In the genomic region with DNA sequence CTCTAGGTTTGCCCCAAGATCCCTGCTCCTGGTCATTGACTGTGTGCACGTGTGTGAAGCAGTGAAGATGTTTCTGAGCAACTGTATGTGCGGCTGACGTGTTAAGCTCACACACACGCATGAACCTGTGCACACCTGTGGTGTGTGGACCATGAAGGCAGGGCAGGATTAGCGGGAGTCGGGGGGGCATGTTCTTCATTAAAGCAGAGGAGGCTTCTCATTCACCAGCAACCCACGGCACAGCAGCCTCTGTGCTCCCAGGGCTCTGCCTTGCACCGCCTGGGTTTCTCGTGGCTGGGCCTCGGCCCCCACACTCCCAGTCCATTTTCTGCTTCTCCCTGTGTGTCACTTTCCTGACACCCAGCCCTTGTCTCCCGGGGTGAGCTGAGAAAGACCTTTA, we compare ENCODE assay signal across 18 cellular contexts. TPM values are rescaled to one million over a fixed set of nuclear protein-coding genes. Genes with fewer than 3 reads are reported as not detected.
A peak's percentile ranks its signal among the peaks of the same experiment; 100 is the strongest.
DNase-seq lines count a peak whose midpoint lies in the region; ATAC-seq and TF ChIP-seq lines count a peak whose summit lies in the region.
"Had no signal": no experiment of that assay in that cellular context is flagged by ENCODE, and none has a peak within 500 bp of the region (broad histone marks: within the 10 kb centered on the region; RNA-seq: fewer than 3 reads in every experiment).

No MANE protein-coding gene starts in this region.

- no TSS peak for BruUV-seq in Caco-2 (replicated peaks; lab: Mats Ljungman, UMichigan)

- H3K4me3 Mint-ChIP-seq in Caco-2 (ENCODE audit: unreplicated experiment) (peak overlapping the region; percentile 8), neural progenitor cell (no peak overlapping the region)
- H3K4me3 Mint-ChIP-seq: CD8-positive, alpha-beta memory T cell had no signal

- no peaks in the 10 kb centered on the region for H3K27me3 ChIP-seq in Caco-2 (replicated peaks; ENCODE audit: control insufficient read depth, insufficient read depth, low read length)
- H3K27me3 ChIP-seq in gastroesophageal sphincter = no peaks in the 10 kb centered on the region
- H3K27me3 ChIP-seq in neural progenitor cell = no peaks in the 10 kb centered on the region
- H3K27me3 ChIP-seq in stomach smooth muscle (ENCODE audit: control insufficient read depth in 1 of 2, insufficient read depth in 2 of 2, low read length in 2 of 2) = no peaks in the 10 kb centered on the region
- H3K27me3 ChIP-seq: BLaER1, MG63, Peyer's patch had no signal

- H3K9me3 Mint-ChIP-seq in Caco-2 (ENCODE audit: unreplicated experiment) = no peaks in the 10 kb centered on the region
- no peaks in the 10 kb centered on the region for H3K9me3 Mint-ChIP-seq in neural progenitor cell

- peaks cover 12% of the 10 kb centered on the region for H3K4me1 Mint-ChIP-seq in Caco-2 (ENCODE audit: low read depth, unreplicated experiment)
- H3K4me1 Mint-ChIP-seq in neural progenitor cell = peaks cover 9% of the 10 kb centered on the region

- CTCF ChIA-PET in Caco-2 (lab: Charles Lee) = interaction anchor here (0.6 to 3.3 kb wide), 5 partner anchors 8 to 735 kb away, joined by 3 to 25 read pairs (median 4); no protein-coding TSS in a partner anchor

- TF ChIP-seq EP300 in gastroesophageal sphincter (IDR thresholded peaks at IDR 0.05) = no peak

- POLR2A ChIA-PET in Caco-2 (lab: Charles Lee) = interaction anchor here (1.6 kb wide), 1 partner anchor 9 kb away, joined by 4 read pairs; no protein-coding TSS in a partner anchor

- H4K20me1 ChIP-seq in neural progenitor cell (ENCODE audit: low read depth) = no peaks in the 10 kb centered on the region
- H4K20me1 ChIP-seq: BLaER1 had no signal

- 25 to 45% methylated on average over 1 to 8 of the region's 11 CpGs for WGBS in gastroesophageal sphincter (ENCODE audit: low coverage in 1 of 2), 2 donors

- H3K9me3 ChIP-seq in Caco-2 = no peaks in the 10 kb centered on the region
- no peaks in the 10 kb centered on the region for H3K9me3 ChIP-seq in gastroesophageal sphincter
- no peaks in the 10 kb centered on the region for H3K9me3 ChIP-seq in neural progenitor cell (ENCODE audit: low read depth)
- no peaks in the 10 kb centered on the region for H3K9me3 ChIP-seq in stomach smooth muscle (ENCODE audit: control insufficient read depth in 2 of 2, low read length in 2 of 2)
- H3K9me3 ChIP-seq: BLaER1, MG63, Peyer's patch, SJSA1 had no signal

- H3K4me1 ChIP-seq in Caco-2 = peaks cover 23% of the 10 kb centered on the region
- H3K4me1 ChIP-seq in gastroesophageal sphincter = peaks cover 0 to 84% (median 4%) of the 10 kb centered on the region in 3 donors
- no peaks in the 10 kb centered on the region for H3K4me1 ChIP-seq in neural progenitor cell
- H3K4me1 ChIP-seq in stomach smooth muscle (ENCODE audit: control insufficient read depth, insufficient read depth, low read length) = peaks cover 56% of the 10 kb centered on the region
- H3K4me1 ChIP-seq: BLaER1, SJSA1 had no signal

- H3K9ac ChIP-seq in neural progenitor cell = no peak overlapping the region
- H3K9ac ChIP-seq in stomach smooth muscle (ENCODE audit: low read length in 2 of 2) = peak overlapping the region; percentile 69 to 80
- H3K9ac ChIP-seq: BLaER1 had no signal

- intact Hi-C loops in Caco-2 (cut with micrococcal nuclease; ENCODE audit: unreplicated experiment) = no loop called here

- no peaks in the 10 kb centered on the region for H3F3A ChIP-seq in neural progenitor cell (ENCODE audit: low read depth)

- no peak overlapping the region for H3K4me3 ChIP-seq in Caco-2 (ENCODE audit: low read depth, low read length)
- peak overlapping the region; percentile 50 to 51 for H3K4me3 ChIP-seq in gastroesophageal sphincter
- no peak overlapping the region for H3K4me3 ChIP-seq in neural progenitor cell
- H3K4me3 ChIP-seq in stomach smooth muscle (ENCODE audit: low read length in 2 of 2) = peak overlapping the region; percentile 72 to 95
- H3K4me3 ChIP-seq: BLaER1, MG63, Peyer's patch, SJSA1 had no signal

- H3K36me3 ChIP-seq in Caco-2 (ENCODE audit: control insufficient read depth, insufficient read depth, low read length) (no peaks in the 10 kb centered on the region), gastroesophageal sphincter (no peaks in the 10 kb centered on the region), neural progenitor cell (no peaks in the 10 kb centered on the region), stomach smooth muscle (ENCODE audit: control insufficient read depth in 2 of 2, insufficient read depth in 2 of 2, low read length in 2 of 2) (peaks cover 0 to 5% of the 10 kb centered on the region in 2 donors)
- H3K36me3 ChIP-seq: BLaER1, MG63, Peyer's patch, SJSA1 had no signal

- H3K79me2 ChIP-seq in neural progenitor cell (ENCODE audit: low read depth) = no peaks in the 10 kb centered on the region

- no peak overlapping the region for H3K4me2 ChIP-seq in neural progenitor cell
- H3K4me2 ChIP-seq: BLaER1 had no signal

- H3K27ac ChIP-seq in gastroesophageal sphincter (peak overlapping the region; percentile 58 to 96 (median 92)), neural progenitor cell (no peak overlapping the region), stomach smooth muscle (ENCODE audit: low read length) (peak overlapping the region; percentile 92)
- H3K27ac ChIP-seq: BLaER1, SJSA1 had no signal

- no peaks in the 10 kb centered on the region for H3K36me3 Mint-ChIP-seq in Caco-2 (ENCODE audit: insufficient read depth, unreplicated experiment)
- no peaks in the 10 kb centered on the region for H3K36me3 Mint-ChIP-seq in neural progenitor cell
- H3K36me3 Mint-ChIP-seq: CD8-positive, alpha-beta memory T cell had no signal

- no peak for ATAC-seq in gastroesophageal sphincter
- ATAC-seq in HG02870 (IDR thresholded peaks at IDR 0.05; ENCODE audit: unreplicated experiment) = no peak
- no peak for ATAC-seq in HG03139 (IDR thresholded peaks at IDR 0.05; ENCODE audit: unreplicated experiment)
- ATAC-seq in HG02678 (IDR thresholded peaks at IDR 0.05; ENCODE audit: unreplicated experiment) = no peak

- TF ChIP-seq CTCF in Caco-2 (IDR thresholded peaks at IDR 0.05; ENCODE audit: insufficient read depth in 1 of 2, low read depth in 1 of 2, low read length in 1 of 2, severe bottlenecking in 1 of 2, unreplicated experiment in 1 of 2) (no peak), gastroesophageal sphincter (IDR thresholded peaks at IDR 0.05) (no peak), neural progenitor cell (IDR thresholded peaks at IDR 0.05) (no peak)

- no peak for TF ChIP-seq POLR2A in gastroesophageal sphincter (IDR thresholded peaks at IDR 0.05)

- H3K27ac Mint-ChIP-seq in Caco-2 (ENCODE audit: unreplicated experiment) (peak overlapping the region; percentile 67), neural progenitor cell (peak overlapping the region; percentile 86)
- H3K27ac Mint-ChIP-seq: CD8-positive, alpha-beta memory T cell had no signal

- DNase-seq in Caco-2 = no peak
- no peak for DNase-seq in neural progenitor cell (ENCODE audit: low spot score)
- DNase-seq in NCI-H526 treated with DMSO at 0.1 percent for 48 hours (lab: John Stamatoyannopoulos, UW) = no peak
- DNase-seq: CD8-positive, alpha-beta memory T cell; Kasumi-1; MG63; NCI-H1048; NCI-H1436 treated with DMSO at 0.1 percent for 48 hours; NCI-H2029; NCI-H2171 had no signal

- no peaks in the 10 kb centered on the region for H3K27me3 Mint-ChIP-seq in Caco-2 (ENCODE audit: insufficient read depth, unreplicated experiment)
- peaks cover 16% of the 10 kb centered on the region for H3K27me3 Mint-ChIP-seq in neural progenitor cell (ENCODE audit: insufficient read depth, low read depth)

- no peak overlapping the region for H2AFZ ChIP-seq in neural progenitor cell (replicated peaks)

RNA-seq across cellular contexts. Expression of a gene that starts 0.8 kb away (rescaled TPM):
- total RNA-seq in Caco-2 (2022) = 0.57 and 0.60 TPM in 2 replicates
- 100 to 1,000 TPM in 2 of 4 donors, 10 to 100 TPM in 2; 37.1 to 176 (median 122) TPM for total RNA-seq in gastroesophageal sphincter
- not detected in 2 replicates for total RNA-seq in neural progenitor cell (ENCODE audit: low replicate concordance)
- total RNA-seq: CD8-positive, alpha-beta memory T cell; SJSA1 had no signal

RNA-seq across cellular contexts. Expression of a gene that starts 33.7 kb away (rescaled TPM):
- total RNA-seq in Caco-2 (2022) = 86.5 and 89.0 TPM in 2 replicates
- 10 to 100 TPM; 51.9 to 66.7 (median 58.1) TPM for total RNA-seq in gastroesophageal sphincter
- 6.8 and 8.7 TPM in 2 replicates for total RNA-seq in neural progenitor cell (ENCODE audit: low replicate concordance)

Comparison
In these comparisons a context has a peak if more than half of its experiments do, and no peak if none do; other contexts are left out.
1. H3K4me3 ChIP-seq: peak in gastroesophageal sphincter (2 of 2) and stomach smooth muscle (2 of 2); none in Caco-2 (single experiment) and neural progenitor cell (single experiment).
2. RNA of a gene that starts 0.8 kb away (total RNA-seq): 37.1 to 176 TPM in gastroesophageal sphincter; 0.57 to 0.60 TPM in Caco-2 and not detected in neural progenitor cell; every median in the first group is over 10 times any median in the second.